ENCODE assay signal across 7 cellular contexts in genomic region chr11:62678770-62679696, GRCh38. TPM values are rescaled to one million over a fixed set of nuclear protein-coding genes. Genes with fewer than 3 reads are reported as not detected.
DNase-seq lines count a peak whose midpoint lies in the region; ATAC-seq and TF ChIP-seq lines count a peak whose summit lies in the region.

TSS of gene UBXN1 (minus strand) at chr11:62679073. CDS start at chr11:62678923, 150 bp downstream.

- TF ChIP-seq CTCF in left lung (IDR thresholded peaks at IDR 0.05) = no peak

- H3K9me3 ChIP-seq in left lung = no peaks in the 10 kb centered on the region

- peaks cover 0 to 39% of the 10 kb centered on the region in 2 donors for H3K36me3 ChIP-seq in left lung

- H3K27ac ChIP-seq in left lung = peak within 1 kb of the TSS; percentile 79 to 94

- peaks cover 15 to 36% of the 10 kb centered on the region in 2 donors for H3K4me1 ChIP-seq in left lung

- intact Hi-C loops in left lung (cut with DNase I) = no loop called here

- H3K27me3 ChIP-seq in left lung = no peaks in the 10 kb centered on the region

- peak; percentile 93 for DNase-seq in NCI-H69 (lab: John Stamatoyannopoulos, UW)
- DNase-seq in activated CD4-positive, alpha-beta T cell treated with anti-CD3 and anti-CD28 coated beads, Interleukin-2, amount 50 U/mL, for 1 hour = peak; percentile 75
- DNase-seq in dedifferentiated amniotic fluid mesenchymal stem cell (ENCODE audit: extremely low spot score) = peak; percentile 86
- DNase-seq in left lung = peak; percentile 92 to 95
- DNase-seq in stimulated activated CD4-positive, alpha-beta T cell treated with anti-CD3 and anti-CD28 coated beads, Interleukin-2, amount 100 ng/mL, for 4 hours (ENCODE audit: low read depth) = peak; percentile 77

- peak; percentile 78 for ATAC-seq in HG03432 (IDR thresholded peaks at IDR 0.05; ENCODE audit: unreplicated experiment)
- ATAC-seq in left lung = peak; percentile 92

- peak; percentile 87 for TF ChIP-seq POLR2A in GM18526 (IDR thresholded peaks at IDR 0.05; ENCODE audit: extremely low read depth, insufficient read length)

- peak within 1 kb of the TSS; percentile 92 to 94 for H3K4me3 ChIP-seq in left lung

RNA-seq across cellular contexts. Expression of gene UBXN1, which starts in this region (rescaled TPM):
- total RNA-seq in left lung = 10 to 100 TPM; 67.5 to 74.4 TPM

Comparison
In these comparisons a context has a peak if more than half of its experiments do, and no peak if none do; other contexts are left out.
1. Peak in every context shown above with its lines: DNase-seq, ATAC-seq, H3K4me3 ChIP-seq and H3K27ac ChIP-seq.